ENCODE assay signal across 9 cellular contexts in genomic region chr19:38559428-38560401, GRCh38. TPM values are rescaled to one million over a fixed set of nuclear protein-coding genes. Genes with fewer than 3 reads are reported as not detected.
DNase-seq lines count a peak whose midpoint lies in the region; ATAC-seq and TF ChIP-seq lines count a peak whose summit lies in the region.
"Had no signal": no experiment of that assay in that cellular context is flagged by ENCODE, and none has a peak within 500 bp of the region (broad histone marks: within the 10 kb centered on the region; RNA-seq: fewer than 3 reads in every experiment).

No MANE protein-coding gene starts in this region.

- DNase-seq in GM12865 (ENCODE audit: low read depth): peak; percentile 96
- DNase-seq in HPDE6-E6E7 (ENCODE audit: extremely low spot score): peak; percentile 64
- DNase-seq in effector memory CD4-positive, alpha-beta T cell: peak in 2 of 3 donors; percentile 13 to 28
- DNase-seq in NCI-H1105 (lab: John Stamatoyannopoulos, UW): no peak
- DNase-seq in A673 (ENCODE audit: low spot score): no peak
- no peak for DNase-seq in esophagus muscularis mucosa (ENCODE audit: extremely low spot score)

- H3K4me3 ChIP-seq in GM12865 (ENCODE audit: low read depth, low read length): peak overlapping the region; percentile 11; the same call in 1 of the 2 replicates
- no peak overlapping the region for H3K4me3 ChIP-seq in effector memory CD4-positive, alpha-beta T cell (ENCODE audit: insufficient read depth, low read depth, low read length, poor library complexity, severe bottlenecking)
- no peak overlapping the region for H3K4me3 ChIP-seq in A673 (ENCODE audit: low read depth, low read length, poor library complexity, severe bottlenecking)
- no peak overlapping the region for H3K4me3 ChIP-seq in esophagus muscularis mucosa

- TF ChIP-seq CTCF in GM12865 (IDR thresholded peaks at IDR 0.05; ENCODE audit: insufficient read depth, low read depth, low read length, missing control alignments) (no peak), A673 (conservative IDR thresholded peaks at IDR 0.05; ENCODE audit: low read depth, low read length) (no peak), esophagus muscularis mucosa (IDR thresholded peaks at IDR 0.05) (no peak)

- 82% methylated on average over 10 of the region's 13 CpGs for WGBS in esophagus muscularis mucosa

- H3K27ac ChIP-seq in effector memory CD4-positive, alpha-beta T cell (ENCODE audit: insufficient read depth, low read length, poor library complexity, severe bottlenecking): peak overlapping the region; percentile 22
- H3K27ac ChIP-seq in A673 (ENCODE audit: low read depth, low read length, poor library complexity, severe bottlenecking) (no peak overlapping the region), esophagus muscularis mucosa (replicated peaks in 1 of 4) (no peak overlapping the region)

- H3K27me3 ChIP-seq in effector memory CD4-positive, alpha-beta T cell (replicated peaks; ENCODE audit: control insufficient read depth, insufficient read depth, low read length, poor library complexity, severe bottlenecking): no peaks in the 10 kb centered on the region
- peaks cover 3% of the 10 kb centered on the region for H3K27me3 ChIP-seq in A673 (replicated peaks; ENCODE audit: insufficient read depth, low read depth, low read length, poor library complexity)
- peaks cover 0 to 29% (median 0%) of the 10 kb centered on the region in 4 donors for H3K27me3 ChIP-seq in esophagus muscularis mucosa

- H3K9me3 ChIP-seq in effector memory CD4-positive, alpha-beta T cell (ENCODE audit: control insufficient read depth, low read length): no peaks in the 10 kb centered on the region
- H3K9me3 ChIP-seq in A673 (ENCODE audit: low read depth, low read length, poor library complexity, severe bottlenecking): no peaks in the 10 kb centered on the region
- H3K9me3 ChIP-seq in esophagus muscularis mucosa: no peaks in the 10 kb centered on the region

- TF ChIP-seq POLR2A in esophagus muscularis mucosa (IDR thresholded peaks at IDR 0.05; ENCODE audit: low read depth): no peak

- no peaks in the 10 kb centered on the region for H3K36me3 ChIP-seq in effector memory CD4-positive, alpha-beta T cell (ENCODE audit: control insufficient read depth, insufficient read depth, low read length)
- H3K36me3 ChIP-seq in A673 (ENCODE audit: insufficient read depth, low read length, poor library complexity, severe bottlenecking): no peaks in the 10 kb centered on the region
- peaks cover 0 to 4% (median 0%) of the 10 kb centered on the region in 4 donors for H3K36me3 ChIP-seq in esophagus muscularis mucosa

- POLR2A ChIA-PET in A673 (lab: Charles Lee; ENCODE audit: low non-redundant PET): no interaction called here

- ATAC-seq in GM21423 (IDR thresholded peaks at IDR 0.05; ENCODE audit: unreplicated experiment): peak; percentile 71
- ATAC-seq in HG02763 (IDR thresholded peaks at IDR 0.05; ENCODE audit: unreplicated experiment): no peak

- peaks cover 12% of the 10 kb centered on the region for H3K4me1 ChIP-seq in effector memory CD4-positive, alpha-beta T cell (ENCODE audit: control insufficient read depth, insufficient read depth, low read length, poor library complexity, severe bottlenecking)
- no peaks in the 10 kb centered on the region for H3K4me1 ChIP-seq in A673 (ENCODE audit: insufficient read depth, low read length, poor library complexity, severe bottlenecking)
- no peaks in the 10 kb centered on the region for H3K4me1 ChIP-seq in esophagus muscularis mucosa

- CTCF ChIA-PET in A673 (lab: Charles Lee): no interaction called here

- intact Hi-C loops in A673 (cut with micrococcal nuclease; ENCODE audit: unreplicated experiment) (no loop called here), esophagus muscularis mucosa (cut with DNase I) (no loop called here)

- BruUV-seq in A673 (replicated peaks; lab: Mats Ljungman, UMichigan): no TSS peak

- TF ChIP-seq EP300 in esophagus muscularis mucosa (IDR thresholded peaks at IDR 0.05): no peak

RNA-seq across cellular contexts. Expression of gene MAP4K1, which starts 58.0 kb away (rescaled TPM):
- total RNA-seq in A673 (2021) (1.5 and 3.5 TPM in 2 replicates), esophagus muscularis mucosa (1 to 10 TPM; 1.2 to 4.5 (median 3.1) TPM)
- total RNA-seq: dermis microvascular lymphatic vessel endothelial cell had no signal

RNA-seq across cellular contexts. Expression of gene EIF3K, which starts 59.3 kb away (rescaled TPM):
- total RNA-seq in A673 (2021) (316 and 338 TPM in 2 replicates), esophagus muscularis mucosa (100 to 1,000 TPM; 333 to 570 (median 446) TPM)

Comparison
In these comparisons a context has a peak if more than half of its experiments do, and no peak if none do; other contexts are left out.
1. DNase-seq: peak in GM12865 (single experiment), HPDE6-E6E7 (single experiment) and effector memory CD4-positive, alpha-beta T cell (2 of 3); none in NCI-H1105 (single experiment), A673 (single experiment) and esophagus muscularis mucosa (single experiment).